ENCODE assay signal across 18 cellular contexts in genomic region chr5:149631506-149631905, GRCh38. TPM values are rescaled to one million over a fixed set of nuclear protein-coding genes. Genes with fewer than 3 reads are reported as not detected.
DNase-seq lines count a peak whose midpoint lies in the region; ATAC-seq, FAIRE-seq and TF ChIP-seq lines count a peak whose summit lies in the region.
"Had no signal": no experiment of that assay in that cellular context is flagged by ENCODE, and none has a peak within 500 bp of the region (broad histone marks: within the 10 kb centered on the region; RNA-seq: fewer than 3 reads in every experiment).

No MANE protein-coding gene starts in this region.

- H3F3A ChIP-seq in PC-3 (ENCODE audit: low read length, unreplicated experiment) = no peaks in the 10 kb centered on the region

- intact Hi-C loops in PC-3 (cut with micrococcal nuclease) = no loop called here
- intact Hi-C loops in colonic mucosa (cut with DNase I) = no loop called here

- H3K9me3 ChIP-seq in PC-3 (ENCODE audit: low read length) (no peaks in the 10 kb centered on the region), colonic mucosa (no peaks in the 10 kb centered on the region), neuronal stem cell (replicated peaks in 1 of 2; ENCODE audit: control insufficient read depth in 2 of 2, insufficient read depth in 1 of 2, low read depth in 1 of 2, low read length in 2 of 2) (no peaks in the 10 kb centered on the region), small intestine (ENCODE audit: control insufficient read depth, low read depth) (no peaks in the 10 kb centered on the region)

- BruUV-seq in PC-3 (replicated peaks; lab: Mats Ljungman, UMichigan) = no TSS peak

- no peak overlapping the region for H2BK15ac ChIP-seq in neuronal stem cell (ENCODE audit: low read length)

- peak overlapping the region; percentile 69 for H2AK5ac ChIP-seq in neuronal stem cell (ENCODE audit: low read depth, low read length)

- peak overlapping the region; percentile 34 for H3K9ac ChIP-seq in PC-3 (ENCODE audit: low read length)
- no peak overlapping the region for H3K9ac ChIP-seq in colonic mucosa (ENCODE audit: low read depth in 2 of 2, low read length in 2 of 2)
- H3K9ac ChIP-seq in neuronal stem cell (ENCODE audit: low read depth, low read length, poor library complexity) = no peak overlapping the region

- H3K18ac ChIP-seq in neuronal stem cell (ENCODE audit: low read length) = no peak overlapping the region

- H3K4me2 ChIP-seq in PC-3 (ENCODE audit: low read length) (no peak overlapping the region), neuronal stem cell (ENCODE audit: insufficient read depth, low read length, poor library complexity, severe bottlenecking) (no peak overlapping the region)

- H4K91ac ChIP-seq in neuronal stem cell (ENCODE audit: low read depth, low read length, poor library complexity) = no peak overlapping the region

- H3K27me3 ChIP-seq in PC-3 (ENCODE audit: low read length) (no peaks in the 10 kb centered on the region), colonic mucosa (no peaks in the 10 kb centered on the region), neuronal stem cell (ENCODE audit: control insufficient read depth in 3 of 3, insufficient read depth in 3 of 3, low read depth in 1 of 3, low read length in 3 of 3) (peaks cover 0 to 2% (median 0%) of the 10 kb centered on the region in 3 experiments), small intestine (ENCODE audit: control insufficient read depth in 2 of 2, insufficient read depth in 2 of 2, low read length in 2 of 2) (no peaks in the 10 kb centered on the region)

- TF ChIP-seq CTCF in PC-3 (conservative IDR thresholded peaks at IDR 0.05; ENCODE audit: low read depth, low read length) (no peak), colonic mucosa (IDR thresholded peaks at IDR 0.05) (no peak), GM10266 (IDR thresholded peaks at IDR 0.05; ENCODE audit: control insufficient read depth, insufficient read depth, low read depth, missing control alignments) (no peak)

- no peak overlapping the region for H3K23ac ChIP-seq in neuronal stem cell (ENCODE audit: low read depth, low read length, poor library complexity)

- CTCF ChIA-PET in PC-3 (lab: Charles Lee) = no interaction called here

- POLR2A ChIA-PET in PC-3 (lab: Charles Lee; ENCODE audit: unreplicated experiment) = no interaction called here

- H4K8ac ChIP-seq in neuronal stem cell (ENCODE audit: low read depth, low read length) = no peak overlapping the region

- H4K20me1 ChIP-seq in PC-3 (ENCODE audit: low read length) = no peaks in the 10 kb centered on the region

- no peak overlapping the region for H2BK5ac ChIP-seq in neuronal stem cell (ENCODE audit: low read length)

- H3K4me3 ChIP-seq in PC-3 (ENCODE audit: low read length) (no peak overlapping the region), colonic mucosa (no peak overlapping the region), neuronal stem cell (ENCODE audit: low read length in 2 of 2) (no peak overlapping the region), small intestine (ENCODE audit: low read depth in 1 of 2, low read length in 2 of 2) (no peak overlapping the region)
- H3K4me3 ChIP-seq: GM12878, SK-N-MC had no signal

- H3K36me3 ChIP-seq in PC-3 (ENCODE audit: low read depth, low read length) (no peaks in the 10 kb centered on the region), colonic mucosa (no peaks in the 10 kb centered on the region), neuronal stem cell (replicated peaks in 1 of 2; ENCODE audit: control insufficient read depth in 2 of 2, insufficient read depth in 2 of 2, low read length in 2 of 2) (no peaks in the 10 kb centered on the region), small intestine (ENCODE audit: control insufficient read depth in 2 of 2, insufficient read depth in 2 of 2, low read length in 2 of 2) (peaks cover 0 to 2% of the 10 kb centered on the region in 2 donors)

- DNase-seq in PC-3 (no peak), colonic mucosa (no peak), neuronal stem cell (ENCODE audit: low spot score) (no peak), NCI-H2227 treated with DMSO at 0.1 percent for 48 hours (lab: John Stamatoyannopoulos, UW) (no peak), small intestine (no peak), GM10266 (ENCODE audit: extremely low spot score) (no peak)
- DNase-seq: C1 segment of cervical spinal cord, COR-L47, H9, NCI-H146, NCI-H2081 treated with DMSO at 0.1 percent for 48 hours, NCI-H226, NCI-H526, OCI-M1 had no signal

- ATAC-seq in PC-3 (no peak), GM21390 (IDR thresholded peaks at IDR 0.05; ENCODE audit: unreplicated experiment) (no peak)

- H3K4ac ChIP-seq in neuronal stem cell (ENCODE audit: low read length) = no peak overlapping the region

- WGBS in neuronal stem cell (ENCODE audit: extremely low coverage in 2 of 2, insufficient read length in 2 of 2, insufficient replicate concordance in 1 of 2), 2 donors = no CpG with 5 or more reads among the region's 2 CpGs
- 77 to 97% (median 87%) methylated on average over 2 of the region's 2 CpGs for WGBS in small intestine, 3 donors

- no peak overlapping the region for H2BK12ac ChIP-seq in neuronal stem cell (ENCODE audit: low read length)

- H3K4me1 ChIP-seq in PC-3 (ENCODE audit: insufficient read depth, low read length) (peaks cover 29% of the 10 kb centered on the region), colonic mucosa (no peaks in the 10 kb centered on the region), neuronal stem cell (ENCODE audit: control insufficient read depth in 2 of 2, insufficient read depth in 1 of 2, low read depth in 1 of 2, low read length in 2 of 2) (peaks cover 6 to 14% of the 10 kb centered on the region in 2 donors), small intestine (ENCODE audit: control insufficient read depth in 2 of 2, insufficient read depth in 1 of 2, low read depth in 1 of 2, low read length in 1 of 2) (no peaks in the 10 kb centered on the region)

- H3K79me1 ChIP-seq in neuronal stem cell (ENCODE audit: low read depth, low read length) = no peaks in the 10 kb centered on the region

- no peaks in the 10 kb centered on the region for H3K79me2 ChIP-seq in PC-3 (ENCODE audit: low read length)

- H3K9me2 ChIP-seq in PC-3 (replicated peaks; ENCODE audit: low read length) = no peaks in the 10 kb centered on the region

- H2AFZ ChIP-seq in PC-3 (ENCODE audit: low read length) (no peak overlapping the region), neuronal stem cell (ENCODE audit: low read length) (no peak overlapping the region)

- no peak overlapping the region for H3K14ac ChIP-seq in neuronal stem cell (ENCODE audit: low read length)

- no peak overlapping the region for H2BK120ac ChIP-seq in neuronal stem cell (ENCODE audit: low read depth, low read length)

- H3K27ac ChIP-seq in PC-3 (ENCODE audit: low read length) (peak overlapping the region; percentile 71), colonic mucosa (peak overlapping the region; percentile 60), neuronal stem cell (replicated peaks; ENCODE audit: low read length) (no peak overlapping the region), small intestine (ENCODE audit: low read depth in 1 of 2, low read length in 1 of 2) (peak overlapping the region in 1 of 2 donors; percentile 86)
- H3K27ac ChIP-seq: SK-N-MC had no signal

- FAIRE-seq in small intestine (lab: Jason Lieb, UNC) = no peak
- FAIRE-seq: GM12878, GM18507 had no signal

RNA-seq across cellular contexts. Expression of gene ARHGEF37, which starts 50.2 kb away (rescaled TPM):
- total RNA-seq in PC-3 (2014; rRNA removed) (5.2 and 6.5 TPM in 2 replicates), colonic mucosa (10 to 100 TPM; 11.9 to 15.7 TPM)
- 0.43 TPM for polyA plus RNA-seq in neuronal stem cell (2013, experiment 1 of 2)
- polyA plus RNA-seq in neuronal stem cell (2013, experiment 2 of 2) = 0.51 TPM
- 1 to 10 TPM; 3.8 to 8.7 (median 4.2) TPM for polyA plus RNA-seq in small intestine
